Comparison of ENCODE assay signal across 14 cellular contexts in the genomic region with DNA sequence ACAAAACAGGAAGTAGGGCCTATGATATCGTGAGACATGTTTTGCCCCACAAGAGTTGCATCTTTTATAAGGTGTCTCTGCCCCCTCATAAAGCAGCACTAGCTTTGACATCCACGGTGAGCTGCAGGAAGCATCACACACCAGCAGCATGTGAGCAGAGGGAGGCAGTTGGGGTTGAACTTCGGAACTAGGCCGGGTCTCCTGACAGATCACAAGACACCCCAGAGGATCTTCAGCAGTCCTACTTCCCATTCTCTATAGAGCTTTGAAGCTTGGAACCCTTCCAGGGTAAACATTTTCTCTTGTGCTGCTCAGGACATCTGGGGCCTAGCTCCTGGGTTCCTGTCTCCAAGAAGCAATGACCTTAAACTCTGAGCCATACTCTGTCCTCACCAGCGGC. TPM values are rescaled to one million over a fixed set of nuclear protein-coding genes. Genes with fewer than 3 reads are reported as not detected.
DNase-seq lines count a peak whose midpoint lies in the region; ATAC-seq and TF ChIP-seq lines count a peak whose summit lies in the region.
"Had no signal": no experiment of that assay in that cellular context is flagged by ENCODE, and none has a peak within 500 bp of the region (broad histone marks: within the 10 kb centered on the region; RNA-seq: fewer than 3 reads in every experiment).

No MANE protein-coding gene starts in this region.

- H3K9me3 ChIP-seq in IMR-90 (ENCODE audit: control insufficient read depth, insufficient read depth, low read length): no peaks in the 10 kb centered on the region
- H3K9me3 ChIP-seq in left ventricle myocardium inferior (replicated peaks): no peaks in the 10 kb centered on the region
- H3K9me3 ChIP-seq in sigmoid colon: no peaks in the 10 kb centered on the region
- no peaks in the 10 kb centered on the region for H3K9me3 ChIP-seq in neuronal stem cell (replicated peaks in 1 of 2; ENCODE audit: control insufficient read depth in 2 of 2, insufficient read depth in 1 of 2, low read depth in 1 of 2, low read length in 2 of 2)
- H3K9me3 ChIP-seq: BLaER1 had no signal

- H3K4me1 ChIP-seq in IMR-90 (ENCODE audit: control insufficient read depth, insufficient read depth, low read length) (peaks cover 3% of the 10 kb centered on the region; the same call in 1 of the 2 replicates), left ventricle myocardium inferior (no peaks in the 10 kb centered on the region), sigmoid colon (no peaks in the 10 kb centered on the region), neuronal stem cell (ENCODE audit: control insufficient read depth in 2 of 2, insufficient read depth in 1 of 2, low read depth in 1 of 2, low read length in 2 of 2) (peaks cover 0 to 25% of the 10 kb centered on the region in 2 donors)
- H3K4me1 ChIP-seq: BLaER1 had no signal

- WGBS in IMR-90 (ENCODE audit: extremely low coverage in 2 of 2, insufficient read length in 1 of 2), 2 experiments: no CpG with 5 or more reads among the region's 5 CpGs
- WGBS in sigmoid colon, 2 donors: 68 to 74% methylated on average over 5 of the region's 5 CpGs
- WGBS in neuronal stem cell (ENCODE audit: extremely low coverage in 2 of 2, insufficient read length in 2 of 2, insufficient replicate concordance in 1 of 2), 2 donors: no CpG with 5 or more reads among the region's 5 CpGs

- no peak overlapping the region for H2BK15ac ChIP-seq in IMR-90 (ENCODE audit: low read depth, low read length)
- no peak overlapping the region for H2BK15ac ChIP-seq in neuronal stem cell (ENCODE audit: low read length)

- H3K4me2 ChIP-seq in IMR-90 (ENCODE audit: low read depth, low read length): no peak overlapping the region
- H3K4me2 ChIP-seq in neuronal stem cell (ENCODE audit: insufficient read depth, low read length, poor library complexity, severe bottlenecking): no peak overlapping the region
- H3K4me2 ChIP-seq: BLaER1 had no signal

- no peak for TF ChIP-seq RAD21 in IMR-90 (IDR thresholded peaks at IDR 0.05; ENCODE audit: low read length)

- no peak for TF ChIP-seq POLR2A in IMR-90 (IDR thresholded peaks at IDR 0.05; ENCODE audit: low read depth, low read length)
- no peak for TF ChIP-seq POLR2A in sigmoid colon (IDR thresholded peaks at IDR 0.05)

- in situ Hi-C loops in IMR-90 (cut with MboI; ENCODE audit: low sequenced_read_pairs): no loop called here
- in situ Hi-C loops in astrocyte of the spinal cord (cut with HindIII; ENCODE audit: low sequenced_read_pairs): no loop called here

- H2BK120ac ChIP-seq in IMR-90 (ENCODE audit: low read depth, low read length) (no peak overlapping the region), neuronal stem cell (ENCODE audit: low read depth, low read length) (no peak overlapping the region)

- DNase-seq in IMR-90 (no peak), astrocyte of the spinal cord (ENCODE audit: low read depth, low spot score) (peak; percentile 32), left ventricle myocardium inferior (peak; percentile 13), sigmoid colon (peak; percentile 66), neuronal stem cell (ENCODE audit: low spot score) (no peak)
- DNase-seq in effector CD8-positive, alpha-beta T cell (lab: John Stamatoyannopoulos, UW): no peak
- DNase-seq in activated CD8-positive, alpha-beta memory T cell treated with anti-CD3 and anti-CD28 coated beads, Interleukin-2, amount 50 U/mL, for 4 hours: no peak
- DNase-seq: activated CD4-positive, alpha-beta T cell treated with anti-CD3 and anti-CD28 coated beads, Interleukin-2, amount 10 ng/mL, durations not matched to agents 7 days and 5 days; amniotic stem cell; immature natural killer cell; NCI-H1105 treated with DMSO at 0.1 percent for 48 hours; NCI-H510A treated with DMSO at 0.1 percent for 48 hours; stimulated activated CD4-positive, alpha-beta T cell treated with anti-CD3 and anti-CD28 coated beads, Interleukin-4, amount 100 ng/mL, for 24 hours had no signal

- H3K23ac ChIP-seq in IMR-90 (ENCODE audit: low read depth, low read length): no peak overlapping the region
- H3K23ac ChIP-seq in neuronal stem cell (ENCODE audit: low read depth, low read length, poor library complexity): no peak overlapping the region

- no peaks in the 10 kb centered on the region for H3K27me3 ChIP-seq in IMR-90 (ENCODE audit: control insufficient read depth, insufficient read depth, low read length)
- H3K27me3 ChIP-seq in left ventricle myocardium inferior (ENCODE audit: low read depth): no peaks in the 10 kb centered on the region
- no peaks in the 10 kb centered on the region for H3K27me3 ChIP-seq in sigmoid colon
- H3K27me3 ChIP-seq in neuronal stem cell (ENCODE audit: control insufficient read depth in 3 of 3, insufficient read depth in 3 of 3, low read depth in 1 of 3, low read length in 3 of 3): no peaks in the 10 kb centered on the region
- H3K27me3 ChIP-seq: BLaER1 had no signal

- no peak overlapping the region for H3K14ac ChIP-seq in IMR-90 (replicated peaks; ENCODE audit: low read depth, low read length)
- H3K14ac ChIP-seq in neuronal stem cell (ENCODE audit: low read length): no peak overlapping the region

- H3K9ac ChIP-seq in IMR-90 (ENCODE audit: low read depth, low read length) (no peak overlapping the region), neuronal stem cell (ENCODE audit: low read depth, low read length, poor library complexity) (no peak overlapping the region)
- H3K9ac ChIP-seq: BLaER1 had no signal

- intact Hi-C loops in IMR-90 (cut with micrococcal nuclease) (no loop called here), left ventricle myocardium inferior (cut with micrococcal nuclease) (no loop called here), sigmoid colon (cut with DNase I) (no loop called here)

- no peak overlapping the region for H2BK20ac ChIP-seq in IMR-90 (ENCODE audit: low read depth, low read length)

- H2AFZ ChIP-seq in IMR-90 (replicated peaks; ENCODE audit: low read length, poor library complexity) (no peak overlapping the region), neuronal stem cell (ENCODE audit: low read length) (no peak overlapping the region)

- H3K79me1 ChIP-seq in IMR-90 (ENCODE audit: low read depth in 1 of 2, low read length in 2 of 2) (no peaks in the 10 kb centered on the region), neuronal stem cell (ENCODE audit: low read depth, low read length) (no peaks in the 10 kb centered on the region)

- H2AK5ac ChIP-seq in IMR-90 (ENCODE audit: low read depth, low read length) (no peak overlapping the region), neuronal stem cell (ENCODE audit: low read depth, low read length) (no peak overlapping the region)

- H4K20me1 ChIP-seq in IMR-90 (ENCODE audit: insufficient read depth, low read length): no peaks in the 10 kb centered on the region
- H4K20me1 ChIP-seq: BLaER1 had no signal

- no peak overlapping the region for H2BK12ac ChIP-seq in neuronal stem cell (ENCODE audit: low read length)

- no peak overlapping the region for H4K5ac ChIP-seq in IMR-90 (ENCODE audit: low read depth, low read length)

- H3K18ac ChIP-seq in IMR-90 (ENCODE audit: low read depth, low read length) (no peak overlapping the region), neuronal stem cell (ENCODE audit: low read length) (no peak overlapping the region)

- H3K4ac ChIP-seq in IMR-90 (ENCODE audit: low read depth, low read length): no peak overlapping the region
- no peak overlapping the region for H3K4ac ChIP-seq in neuronal stem cell (ENCODE audit: low read length)

- no peaks in the 10 kb centered on the region for H3K9me1 ChIP-seq in IMR-90 (ENCODE audit: insufficient read depth, low read length)

- H4K91ac ChIP-seq in IMR-90 (ENCODE audit: insufficient read depth, low read depth, low read length): no peak overlapping the region
- H4K91ac ChIP-seq in neuronal stem cell (ENCODE audit: low read depth, low read length, poor library complexity): no peak overlapping the region

- no peak overlapping the region for H4K8ac ChIP-seq in IMR-90 (ENCODE audit: low read depth in 2 of 2, low read length in 2 of 2)
- no peak overlapping the region for H4K8ac ChIP-seq in neuronal stem cell (ENCODE audit: low read depth, low read length)

- CTCF ChIA-PET in IMR-90 (lab: Yijun Ruan, JAX): no interaction called here

- TF ChIP-seq CTCF in IMR-90 (conservative IDR thresholded peaks at IDR 0.05; ENCODE audit: low read depth, low read length) (no peak), astrocyte of the spinal cord (IDR thresholded peaks at IDR 0.05; ENCODE audit: low read depth, low read length) (no peak), left ventricle myocardium inferior (IDR thresholded peaks at IDR 0.05; ENCODE audit: borderline replicate concordance) (no peak), sigmoid colon (IDR thresholded peaks at IDR 0.05) (no peak)

- BruUV-seq in IMR-90 (replicated peaks; lab: Mats Ljungman, UMichigan): TSS peak; percentile 60

- POLR2A ChIA-PET in IMR-90 (lab: Charles Lee; ENCODE audit: unreplicated experiment): no interaction called here

- H3K56ac ChIP-seq in IMR-90 (ENCODE audit: extremely low read depth, insufficient read depth, low read length): no peak overlapping the region

- H2BK5ac ChIP-seq in IMR-90 (ENCODE audit: low read depth, low read length, poor library complexity, severe bottlenecking) (no peak overlapping the region), neuronal stem cell (ENCODE audit: low read length) (no peak overlapping the region)

- no peak overlapping the region for H3K4me3 ChIP-seq in IMR-90 (ENCODE audit: insufficient read depth, low read depth, low read length)
- no peak overlapping the region for H3K4me3 ChIP-seq in astrocyte of the spinal cord (ENCODE audit: low read depth, low read length)
- no peak overlapping the region for H3K4me3 ChIP-seq in left ventricle myocardium inferior
- H3K4me3 ChIP-seq in sigmoid colon: no peak overlapping the region
- H3K4me3 ChIP-seq in neuronal stem cell (ENCODE audit: low read length in 2 of 2): no peak overlapping the region
- H3K4me3 ChIP-seq: BLaER1 had no signal

- ATAC-seq in IMR-90 (ENCODE audit: low read depth): no peak

- H2AK9ac ChIP-seq in IMR-90 (replicated peaks; ENCODE audit: low read depth, low read length, poor library complexity): no peak overlapping the region

- H3K36me3 ChIP-seq in IMR-90 (ENCODE audit: control insufficient read depth, insufficient read depth, low read length) (no peaks in the 10 kb centered on the region), left ventricle myocardium inferior (peaks cover 10% of the 10 kb centered on the region), sigmoid colon (no peaks in the 10 kb centered on the region), neuronal stem cell (replicated peaks in 1 of 2; ENCODE audit: control insufficient read depth in 2 of 2, insufficient read depth in 2 of 2, low read length in 2 of 2) (peaks cover 0 to 23% of the 10 kb centered on the region in 2 donors)

- dilution Hi-C loops in IMR-90 (cut with HindIII; ENCODE audit: low sequenced_read_pairs, unreplicated experiment): no loop called here

- no peak for TF ChIP-seq EP300 in sigmoid colon (IDR thresholded peaks at IDR 0.05)

- H3K27ac ChIP-seq in IMR-90 (ENCODE audit: insufficient read depth, low read length) (no peak overlapping the region), left ventricle myocardium inferior (replicated peaks) (no peak overlapping the region), sigmoid colon (no peak overlapping the region), neuronal stem cell (replicated peaks; ENCODE audit: low read length) (no peak overlapping the region)
- H3K27ac ChIP-seq: BLaER1 had no signal

RNA-seq across cellular contexts. Expression of a gene that starts 27.5 kb away (rescaled TPM):
- total RNA-seq in IMR-90 (2012; rRNA removed) (0.72 and 1.1 TPM in 2 replicates), left ventricle myocardium inferior (0.30 TPM), sigmoid colon (1 to 10 TPM; 2.1 to 4.2 (median 3.0) TPM)
- polyA plus RNA-seq in IMR-90 (2012; rRNA removed) (2.5 TPM in 2 replicates), sigmoid colon (under 1 TPM in 1 of 3 donors, not detected in 2; 0.77 TPM)
- 1.1 and 1.2 TPM in 2 replicates for polyA plus RNA-seq in IMR-90 (2012; cell fraction: cytosol; rRNA removed)
- 2.6 and 2.7 TPM in 2 replicates for polyA plus RNA-seq in IMR-90 (2012; cell fraction: nucleus; rRNA removed; ENCODE audit: low replicate concordance)
- 0.46 TPM for polyA plus RNA-seq in neuronal stem cell (2013, experiment 1 of 2)
- polyA plus RNA-seq in neuronal stem cell (2013, experiment 2 of 2): 0.54 TPM

RNA-seq across cellular contexts. Expression of a gene that starts 43.8 kb away (rescaled TPM):
- total RNA-seq in IMR-90 (2012; rRNA removed): 4.7 and 6.9 TPM in 2 replicates
- 10.2 and 12.4 TPM in 2 replicates for polyA plus RNA-seq in IMR-90 (2012; rRNA removed)
- polyA plus RNA-seq in IMR-90 (2012; cell fraction: cytosol; rRNA removed): 2.6 and 3.7 TPM in 2 replicates
- polyA plus RNA-seq in IMR-90 (2012; cell fraction: nucleus; rRNA removed; ENCODE audit: low replicate concordance): 1.3 and 5.8 TPM in 2 replicates
- total RNA-seq in left ventricle myocardium inferior: 9.4 TPM
- total RNA-seq in sigmoid colon: 10 to 100 TPM in 3 of 4 donors, 1 to 10 TPM in 1; 9.9 to 15.8 (median 12.7) TPM
- polyA plus RNA-seq in sigmoid colon: 1 to 10 TPM in 2 of 3 donors, under 1 TPM in 1; under 0.01 to 4.3 (median 1.2) TPM
- polyA plus RNA-seq in neuronal stem cell (2013, experiment 1 of 2): 9.2 TPM
- 9.3 TPM for polyA plus RNA-seq in neuronal stem cell (2013, experiment 2 of 2)

RNA-seq across cellular contexts. Expression of a gene that starts 57.3 kb away (rescaled TPM):
- total RNA-seq in IMR-90 (2012; rRNA removed): 230 and 439 TPM in 2 replicates
- 166 and 176 TPM in 2 replicates for polyA plus RNA-seq in IMR-90 (2012; rRNA removed)
- polyA plus RNA-seq in IMR-90 (2012; cell fraction: cytosol; rRNA removed): 56.3 and 74.3 TPM in 2 replicates
- polyA plus RNA-seq in IMR-90 (2012; cell fraction: nucleus; rRNA removed; ENCODE audit: low replicate concordance): 27.7 and 59.3 TPM in 2 replicates
- 46.8 TPM for total RNA-seq in left ventricle myocardium inferior
- 10 to 100 TPM; 62.6 to 84.5 (median 70.0) TPM for total RNA-seq in sigmoid colon
- polyA plus RNA-seq in sigmoid colon: 10 to 100 TPM; 64.3 to 65.8 (median 64.5) TPM
- 95.7 TPM for polyA plus RNA-seq in neuronal stem cell (2013, experiment 1 of 2)
- 97.5 TPM for polyA plus RNA-seq in neuronal stem cell (2013, experiment 2 of 2)

Comparison
In these comparisons a context has a peak if more than half of its experiments do, and no peak if none do; other contexts are left out.
1. DNase-seq: peak in astrocyte of the spinal cord (single experiment), left ventricle myocardium inferior (single experiment) and sigmoid colon (single experiment); none in IMR-90 (single experiment), effector CD8-positive, alpha-beta T cell (single experiment), neuronal stem cell (single experiment) and activated CD8-positive, alpha-beta memory T cell treated with anti-CD3 and anti-CD28 coated beads, Interleukin-2, amount 50 U/mL, for 4 hours (single experiment).